Comparison of ENCODE assay signal across 27 cellular contexts in genomic region chr3:78201066-78201465, GRCh38.
"Had no signal": no experiment of that assay in that cellular context is flagged by ENCODE, and none has a peak within 500 bp of the region (broad histone marks: within the 10 kb centered on the region; RNA-seq: fewer than 3 reads in every experiment).

No MANE protein-coding gene starts in this region.

- H3K27ac ChIP-seq: epithelial cell of prostate, gastroesophageal sphincter, pancreas, psoas muscle, sigmoid colon, stomach, thyroid gland, upper lobe of left lung, vagina, WERI-Rb-1 had no signal

- DNase-seq: activated CD4-positive, alpha-beta T cell treated with anti-CD3 and anti-CD28 coated beads for 48 hours; activated CD4-positive, alpha-beta T cell treated with anti-CD3 and anti-CD28 coated beads, Interleukin-2, amount 50 U/mL, for 48 hours; activated CD8-positive, alpha-beta memory T cell treated with anti-CD3 and anti-CD28 coated beads for 24 hours; activated effector memory CD4-positive, alpha-beta T cell treated with Interleukin-2 at 50 U/mL for 16 hours; activated naive CD4-positive, alpha-beta T cell treated with Interleukin-2 at 50 U/mL for 16 hours; aorta; effector CD4-positive, alpha-beta T cell; head of caudate nucleus; hypothalamus; immature natural killer cell; midbrain; naive thymus-derived CD4-positive, alpha-beta T cell; pancreas; psoas muscle; sigmoid colon; stimulated activated CD4-positive, alpha-beta T cell treated with anti-CD3 and anti-CD28 coated beads, Interleukin-15, amount 100 ng/mL, for 24 hours; stimulated activated CD4-positive, alpha-beta T cell treated with anti-CD3 and anti-CD28 coated beads, Interleukin-2, amount 100 ng/mL, for 24 hours; stimulated activated naive B cell treated with anti-CD40 and anti-IgM and Interleukin-4, amounts not matched to agents 10 μg/mL and 1 μg/mL and 100 μg/mL, for 72 hours; stomach; T-helper 17 cell; T1000; thyroid gland; upper lobe of left lung; WERI-Rb-1 had no signal

- H3K27me3 ChIP-seq: gastroesophageal sphincter, pancreas, sigmoid colon, stomach, thyroid gland, upper lobe of left lung, vagina had no signal

- H3K4me1 ChIP-seq: gastroesophageal sphincter, pancreas, psoas muscle, sigmoid colon, stomach, thyroid gland, upper lobe of left lung, vagina had no signal

- H3K36me3 ChIP-seq: gastroesophageal sphincter, pancreas, sigmoid colon, stomach, thyroid gland, upper lobe of left lung, vagina, WERI-Rb-1 had no signal

- H3K9me3 ChIP-seq: gastroesophageal sphincter, pancreas, psoas muscle, sigmoid colon, stomach, thyroid gland, upper lobe of left lung, vagina had no signal

- H3K4me3 ChIP-seq: gastroesophageal sphincter, pancreas, psoas muscle, sigmoid colon, stomach, thyroid gland, upper lobe of left lung, vagina had no signal
